ENCODE assay signal across 8 cellular contexts in genomic region chr3:181326637-181327223, GRCh38.
DNase-seq lines count a peak whose midpoint lies in the region; ATAC-seq and TF ChIP-seq lines count a peak whose summit lies in the region.

No MANE protein-coding gene starts in this region.

- H3K27ac Mint-ChIP-seq in mesothelial cell of epicardium = no peak overlapping the region

- no peaks in the 10 kb centered on the region for H3K36me3 Mint-ChIP-seq in mesothelial cell of epicardium

- peak; percentile 78 for ATAC-seq in HG03175 (IDR thresholded peaks at IDR 0.05; ENCODE audit: unreplicated experiment)
- no peak for ATAC-seq in activated CD4-positive, CD25-positive, alpha-beta regulatory T cell treated with anti-CD3 and anti-CD28 coated beads, Interleukin-2, amount 50 U/mL, for 24 hours

- no peaks in the 10 kb centered on the region for H3K4me1 Mint-ChIP-seq in mesothelial cell of epicardium

- H3K9me3 Mint-ChIP-seq in mesothelial cell of epicardium = peaks cover 13% of the 10 kb centered on the region

- no peak overlapping the region for H3K4me3 Mint-ChIP-seq in mesothelial cell of epicardium

- peaks cover 35% of the 10 kb centered on the region for H3K27me3 Mint-ChIP-seq in mesothelial cell of epicardium (ENCODE audit: low read depth)

- peak; percentile 66 for DNase-seq in NCI-H510A treated with DMSO at 0.1 percent for 48 hours (lab: John Stamatoyannopoulos, UW)
- DNase-seq in NCI-H510A (lab: John Stamatoyannopoulos, UW) = no peak
- peak; percentile 47 for DNase-seq in NCI-H748 treated with DMSO at 0.1 percent for 48 hours (lab: John Stamatoyannopoulos, UW)
- peak; percentile 16 for DNase-seq in cerebellar cortex (ENCODE audit: low spot score)
- DNase-seq in mesothelial cell of epicardium (ENCODE audit: low spot score in 2 of 2, unreplicated experiment in 2 of 2) = no peak
- DNase-seq in AG08395 (ENCODE audit: low spot score) = no peak

- TF ChIP-seq CTCF in mesothelial cell of epicardium (IDR thresholded peaks at IDR 0.05; ENCODE audit: unreplicated experiment) = peak; percentile 62

Comparison
In these comparisons a context has a peak if more than half of its experiments do, and no peak if none do; other contexts are left out.
1. DNase-seq: peak in NCI-H510A treated with DMSO at 0.1 percent for 48 hours (single experiment), NCI-H748 treated with DMSO at 0.1 percent for 48 hours (single experiment) and cerebellar cortex (single experiment); none in NCI-H510A (single experiment), mesothelial cell of epicardium (0 of 2) and AG08395 (single experiment).